ENCODE assay signal across 8 cellular contexts in genomic region chr12:131711551-131712205, GRCh38. TPM values are rescaled to one million over a fixed set of nuclear protein-coding genes. Genes with fewer than 3 reads are reported as not detected.
DNase-seq lines count a peak whose midpoint lies in the region; ATAC-seq and TF ChIP-seq lines count a peak whose summit lies in the region.

No MANE protein-coding gene starts in this region.

- no peaks in the 10 kb centered on the region for H3K9me3 Mint-ChIP-seq in activated naive CD8-positive, alpha-beta T cell (ENCODE audit: low read depth)

- H3K27me3 Mint-ChIP-seq in activated naive CD8-positive, alpha-beta T cell = no peaks in the 10 kb centered on the region

- H3K4me3 ChIP-seq in cardiac muscle cell (peak overlapping the region; percentile 91), tibial artery (peak overlapping the region; percentile 78 to 95)

- H3K9me3 ChIP-seq in cardiac muscle cell (ENCODE audit: low read depth) (no peaks in the 10 kb centered on the region), tibial artery (no peaks in the 10 kb centered on the region)

- H3K27me3 ChIP-seq in cardiac muscle cell (no peaks in the 10 kb centered on the region), tibial artery (no peaks in the 10 kb centered on the region)

- peak overlapping the region; percentile 91 for H3K4me3 Mint-ChIP-seq in activated naive CD8-positive, alpha-beta T cell

- intact Hi-C loops in cardiac septum (cut with DNase I) (loop anchor here (10.0 kb wide), 1 partner anchor 797 kb away; no protein-coding TSS in a partner anchor), left colon (cut with DNase I, micrococcal nuclease) (no loop called here), tibial artery (cut with DNase I; ENCODE audit: low total_unique reads) (no loop called here)

- DNase-seq in cardiac muscle cell (ENCODE audit: low read depth in 1 of 2, low spot score in 1 of 2) = no peak
- DNase-seq in cardiac septum (ENCODE audit: low spot score) = no peak
- DNase-seq in left colon = no peak
- DNase-seq in tibial artery = no peak
- DNase-seq in amniotic stem cell (lab: John Stamatoyannopoulos, UW) = no peak
- no peak for DNase-seq in putamen (ENCODE audit: low spot score)

- peaks cover 4% of the 10 kb centered on the region for H3K36me3 Mint-ChIP-seq in activated naive CD8-positive, alpha-beta T cell

- no peak for TF ChIP-seq CTCF in cardiac muscle cell (IDR thresholded peaks at IDR 0.05; ENCODE audit: low read depth, low read length)
- no peak for TF ChIP-seq CTCF in tibial artery (IDR thresholded peaks at IDR 0.05)

- ATAC-seq in left colon (peak; percentile 11), HG03139 (IDR thresholded peaks at IDR 0.05; ENCODE audit: unreplicated experiment) (no peak)

- H3K4me1 ChIP-seq in cardiac muscle cell (ENCODE audit: low read depth) (peaks cover 11% of the 10 kb centered on the region), tibial artery (peaks cover 0 to 25% (median 17%) of the 10 kb centered on the region in 4 donors)

- peak overlapping the region; percentile 98 for H3K27ac Mint-ChIP-seq in activated naive CD8-positive, alpha-beta T cell

- H3K4me1 Mint-ChIP-seq in activated naive CD8-positive, alpha-beta T cell (ENCODE audit: low read depth) = peaks cover 29% of the 10 kb centered on the region

- H3K36me3 ChIP-seq in cardiac muscle cell (peaks cover 29% of the 10 kb centered on the region), tibial artery (peaks cover 29 to 31% (median 30%) of the 10 kb centered on the region in 3 donors)

- peak overlapping the region; percentile 95 for H3K27ac ChIP-seq in cardiac muscle cell
- H3K27ac ChIP-seq in tibial artery = peak overlapping the region; percentile 81 to 91

RNA-seq across cellular contexts. Expression of gene SFSWAP, which starts 0.8 kb away (rescaled TPM):
- total RNA-seq in cardiac muscle cell (29.8 and 44.8 TPM in 2 replicates), cardiac septum (20.9 TPM), left colon (10 to 100 TPM; 34.2 to 41.1 TPM)
- polyA plus RNA-seq in cardiac muscle cell = 24.1 and 29.9 TPM in 2 replicates
